1 cellular context compared by ENCODE assay signal in genomic region chr18:46161721-46162421, GRCh38.
TF ChIP-seq lines count a peak whose summit lies in the region.

No MANE protein-coding gene starts in this region.

TF ChIP-seq in K562, 482 proteins besides CTCF, POLR2A, EP300 and RAD21 (continued from another document and continues in another):
- TF ChIP-seq ARID3B (CRISPR knock-in tag; IDR thresholded peaks at IDR 0.05; ENCODE audit: borderline replicate concordance) (peak; percentile 97; the same call in 1 of the 2 replicates), ARID1B (IDR thresholded peaks at IDR 0.05) (no peak), SMARCC2 (IDR thresholded peaks at IDR 0.05; ENCODE audit: low read depth) (no peak), YY1 (IDR thresholded peaks at IDR 0.05; ENCODE audit: borderline replicate concordance in 1 of 3, control insufficient read depth in 1 of 3, extremely low read depth in 1 of 3, insufficient read depth in 3 of 3, insufficient read length in 1 of 3, insufficient replicate concordance in 2 of 3, low read depth in 1 of 3, low read length in 2 of 3) (peak in 1 of 3 experiments; percentile 31), LEF1 (IDR thresholded peaks at IDR 0.05) (no peak), CBX2 (IDR thresholded peaks at IDR 0.05; ENCODE audit: insufficient read depth, low read length, poor library complexity, severe bottlenecking) (no peak), U2AF2 (optimal IDR thresholded peaks at IDR 0.05; ENCODE audit: low read depth, low read length) (no peak), KHSRP (IDR thresholded peaks at IDR 0.05) (no peak), CBFB (CRISPR knock-in tag; IDR thresholded peaks at IDR 0.05) (no peak), TFE3 (CRISPR knock-in tag; IDR thresholded peaks at IDR 0.05) (no peak), LCOR (CRISPR knock-in tag; IDR thresholded peaks at IDR 0.05) (no peak), RBM14 (IDR thresholded peaks at IDR 0.05; ENCODE audit: borderline replicate concordance, insufficient read depth, low read depth, low read length) (no peak), ZNF274 (IDR thresholded peaks at IDR 0.05; ENCODE audit: borderline replicate concordance, low read depth, low read length) (no peak), FOXM1 (IDR thresholded peaks at IDR 0.05; ENCODE audit: low read depth) (no peak), FOXM1 (CRISPR knock-in tag; IDR thresholded peaks at IDR 0.05; ENCODE audit: low read depth) (no peak), MNT (conservative IDR thresholded peaks at IDR 0.05) (no peak), ZNF197 (CRISPR knock-in tag; IDR thresholded peaks at IDR 0.05; ENCODE audit: low read depth) (peak; percentile 97), IRF1 (CRISPR knock-in tag; IDR thresholded peaks at IDR 0.05; ENCODE audit: borderline replicate concordance) (no peak), KAT2B (IDR thresholded peaks at IDR 0.05; ENCODE audit: low read depth, low read length) (no peak), ZNF431 (CRISPR knock-in tag; IDR thresholded peaks at IDR 0.05) (no peak), HDGF (IDR thresholded peaks at IDR 0.05) (no peak), GTF2A2 (tag; IDR thresholded peaks at IDR 0.05) (peak; percentile 91), NCOA1 (IDR thresholded peaks at IDR 0.05; ENCODE audit: low read depth) (no peak), TRIM24 (IDR thresholded peaks at IDR 0.05) (no peak), DACH1 (IDR thresholded peaks at IDR 0.05; ENCODE audit: partially characterized antibody) (no peak), ZBTB49 (CRISPR knock-in tag; IDR thresholded peaks at IDR 0.05; ENCODE audit: borderline replicate concordance) (no peak), TAL1 (IDR thresholded peaks at IDR 0.05) (no peak), KAT8 (IDR thresholded peaks at IDR 0.05; ENCODE audit: low read depth) (no peak), ZBTB9 (CRISPR knock-in tag; IDR thresholded peaks at IDR 0.05) (peak; percentile 97), ZBED1 (IDR thresholded peaks at IDR 0.05) (no peak), ZNF174 (CRISPR knock-in tag; IDR thresholded peaks at IDR 0.05) (no peak), ATF2 (CRISPR knock-in tag; IDR thresholded peaks at IDR 0.05) (no peak), NELFE (IDR thresholded peaks at IDR 0.05; ENCODE audit: insufficient read depth, insufficient read length) (no peak), ZNF12 (CRISPR knock-in tag; IDR thresholded peaks at IDR 0.05) (no peak), RBM34 (IDR thresholded peaks at IDR 0.05; ENCODE audit: borderline replicate concordance, insufficient read depth, low read length) (no peak), HDAC1 (IDR thresholded peaks at IDR 0.05) (no peak)
- TF ChIP-seq, protein P1, sequence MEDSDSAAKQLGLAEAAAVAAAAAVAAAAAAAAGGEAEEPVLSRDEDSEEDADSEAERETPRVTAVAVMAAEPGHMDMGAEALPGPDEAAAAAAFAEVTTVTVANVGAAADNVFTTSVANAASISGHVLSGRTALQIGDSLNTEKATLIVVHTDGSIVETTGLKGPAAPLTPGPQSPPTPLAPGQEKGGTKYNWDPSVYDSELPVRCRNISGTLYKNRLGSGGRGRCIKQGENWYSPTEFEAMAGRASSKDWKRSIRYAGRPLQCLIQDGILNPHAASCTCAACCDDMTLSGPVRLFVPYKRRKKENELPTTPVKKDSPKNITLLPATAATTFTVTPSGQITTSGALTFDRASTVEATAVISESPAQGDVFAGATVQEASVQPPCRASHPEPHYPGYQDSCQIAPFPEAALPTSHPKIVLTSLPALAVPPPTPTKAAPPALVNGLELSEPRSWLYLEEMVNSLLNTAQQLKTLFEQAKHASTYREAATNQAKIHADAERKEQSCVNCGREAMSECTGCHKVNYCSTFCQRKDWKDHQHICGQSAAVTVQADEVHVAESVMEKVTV (CRISPR knock-in tag; IDR thresholded peaks at IDR 0.05) = no peak
- TF ChIP-seq, protein P2, sequence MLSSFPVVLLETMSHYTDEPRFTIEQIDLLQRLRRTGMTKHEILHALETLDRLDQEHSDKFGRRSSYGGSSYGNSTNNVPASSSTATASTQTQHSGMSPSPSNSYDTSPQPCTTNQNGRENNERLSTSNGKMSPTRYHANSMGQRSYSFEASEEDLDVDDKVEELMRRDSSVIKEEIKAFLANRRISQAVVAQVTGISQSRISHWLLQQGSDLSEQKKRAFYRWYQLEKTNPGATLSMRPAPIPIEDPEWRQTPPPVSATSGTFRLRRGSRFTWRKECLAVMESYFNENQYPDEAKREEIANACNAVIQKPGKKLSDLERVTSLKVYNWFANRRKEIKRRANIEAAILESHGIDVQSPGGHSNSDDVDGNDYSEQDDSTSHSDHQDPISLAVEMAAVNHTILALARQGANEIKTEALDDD (IDR thresholded peaks at IDR 0.05) = no peak
- TF ChIP-seq, protein P3, sequence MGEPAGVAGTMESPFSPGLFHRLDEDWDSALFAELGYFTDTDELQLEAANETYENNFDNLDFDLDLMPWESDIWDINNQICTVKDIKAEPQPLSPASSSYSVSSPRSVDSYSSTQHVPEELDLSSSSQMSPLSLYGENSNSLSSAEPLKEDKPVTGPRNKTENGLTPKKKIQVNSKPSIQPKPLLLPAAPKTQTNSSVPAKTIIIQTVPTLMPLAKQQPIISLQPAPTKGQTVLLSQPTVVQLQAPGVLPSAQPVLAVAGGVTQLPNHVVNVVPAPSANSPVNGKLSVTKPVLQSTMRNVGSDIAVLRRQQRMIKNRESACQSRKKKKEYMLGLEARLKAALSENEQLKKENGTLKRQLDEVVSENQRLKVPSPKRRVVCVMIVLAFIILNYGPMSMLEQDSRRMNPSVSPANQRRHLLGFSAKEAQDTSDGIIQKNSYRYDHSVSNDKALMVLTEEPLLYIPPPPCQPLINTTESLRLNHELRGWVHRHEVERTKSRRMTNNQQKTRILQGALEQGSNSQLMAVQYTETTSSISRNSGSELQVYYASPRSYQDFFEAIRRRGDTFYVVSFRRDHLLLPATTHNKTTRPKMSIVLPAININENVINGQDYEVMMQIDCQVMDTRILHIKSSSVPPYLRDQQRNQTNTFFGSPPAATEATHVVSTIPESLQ (CRISPR knock-in tag; IDR thresholded peaks at IDR 0.05) = no peak
- TF ChIP-seq, protein P4, sequence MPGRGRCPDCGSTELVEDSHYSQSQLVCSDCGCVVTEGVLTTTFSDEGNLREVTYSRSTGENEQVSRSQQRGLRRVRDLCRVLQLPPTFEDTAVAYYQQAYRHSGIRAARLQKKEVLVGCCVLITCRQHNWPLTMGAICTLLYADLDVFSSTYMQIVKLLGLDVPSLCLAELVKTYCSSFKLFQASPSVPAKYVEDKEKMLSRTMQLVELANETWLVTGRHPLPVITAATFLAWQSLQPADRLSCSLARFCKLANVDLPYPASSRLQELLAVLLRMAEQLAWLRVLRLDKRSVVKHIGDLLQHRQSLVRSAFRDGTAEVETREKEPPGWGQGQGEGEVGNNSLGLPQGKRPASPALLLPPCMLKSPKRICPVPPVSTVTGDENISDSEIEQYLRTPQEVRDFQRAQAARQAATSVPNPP (IDR thresholded peaks at IDR 0.05; ENCODE audit: borderline replicate concordance, insufficient read depth, insufficient read length) = no peak
- TF ChIP-seq, protein P5, sequence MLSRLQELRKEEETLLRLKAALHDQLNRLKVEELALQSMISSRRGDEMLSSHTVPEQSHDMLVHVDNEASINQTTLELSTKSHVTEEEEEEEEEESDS (CRISPR knock-in tag; IDR thresholded peaks at IDR 0.05) = peak; percentile 45; the same call in 1 of the 2 replicates
- TF ChIP-seq, protein P6, sequence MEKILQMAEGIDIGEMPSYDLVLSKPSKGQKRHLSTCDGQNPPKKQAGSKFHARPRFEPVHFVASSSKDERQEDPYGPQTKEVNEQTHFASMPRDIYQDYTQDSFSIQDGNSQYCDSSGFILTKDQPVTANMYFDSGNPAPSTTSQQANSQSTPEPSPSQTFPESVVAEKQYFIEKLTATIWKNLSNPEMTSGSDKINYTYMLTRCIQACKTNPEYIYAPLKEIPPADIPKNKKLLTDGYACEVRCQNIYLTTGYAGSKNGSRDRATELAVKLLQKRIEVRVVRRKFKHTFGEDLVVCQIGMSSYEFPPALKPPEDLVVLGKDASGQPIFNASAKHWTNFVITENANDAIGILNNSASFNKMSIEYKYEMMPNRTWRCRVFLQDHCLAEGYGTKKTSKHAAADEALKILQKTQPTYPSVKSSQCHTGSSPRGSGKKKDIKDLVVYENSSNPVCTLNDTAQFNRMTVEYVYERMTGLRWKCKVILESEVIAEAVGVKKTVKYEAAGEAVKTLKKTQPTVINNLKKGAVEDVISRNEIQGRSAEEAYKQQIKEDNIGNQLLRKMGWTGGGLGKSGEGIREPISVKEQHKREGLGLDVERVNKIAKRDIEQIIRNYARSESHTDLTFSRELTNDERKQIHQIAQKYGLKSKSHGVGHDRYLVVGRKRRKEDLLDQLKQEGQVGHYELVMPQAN (IDR thresholded peaks at IDR 0.05; ENCODE audit: borderline replicate concordance) = no peak
